Comparison of ENCODE assay signal across 13 cellular contexts in the genomic region with DNA sequence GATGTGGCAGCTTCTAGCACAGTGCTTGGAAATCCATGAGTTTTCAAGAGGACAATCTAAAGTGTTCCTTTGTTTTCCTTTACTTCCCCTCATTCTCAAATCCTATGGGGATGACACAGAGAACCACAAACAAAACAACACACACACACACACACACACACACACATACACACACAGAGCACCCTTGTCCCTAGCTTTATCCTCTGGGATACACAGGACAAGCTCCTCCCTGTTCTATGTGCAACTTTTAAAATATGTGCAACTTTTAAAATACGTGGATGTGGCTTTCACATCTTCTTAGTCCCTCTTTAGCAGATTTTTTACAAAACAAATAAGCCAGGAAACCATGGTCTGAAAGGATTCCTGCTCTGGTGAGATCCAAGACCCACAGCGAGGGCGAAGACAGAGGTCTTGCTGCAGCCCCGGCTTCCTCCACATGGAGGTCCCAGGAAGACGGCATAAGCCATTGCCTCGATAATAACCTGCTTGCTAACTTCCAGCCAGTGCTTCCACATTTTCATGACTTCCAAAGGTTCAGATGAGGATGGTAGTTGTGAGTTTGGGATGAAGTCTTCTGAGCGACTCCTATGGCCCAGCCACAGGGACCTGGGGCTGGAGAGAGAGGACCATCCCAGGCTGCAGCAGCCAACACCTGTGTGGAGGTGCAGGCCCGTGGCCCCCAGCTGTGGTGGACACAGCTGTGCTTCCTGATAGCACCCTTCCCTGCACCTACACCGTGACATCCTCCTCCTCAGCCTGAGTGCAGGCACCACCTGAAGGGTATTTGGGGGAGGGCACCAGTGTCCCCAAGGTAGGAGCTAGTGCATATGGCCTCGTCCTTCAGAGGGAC.
DNase-seq lines count a peak whose midpoint lies in the region; ATAC-seq, FAIRE-seq and TF ChIP-seq lines count a peak whose summit lies in the region.
"Had no signal": no experiment of that assay in that cellular context is flagged by ENCODE, and none has a peak within 500 bp of the region (broad histone marks: within the 10 kb centered on the region; RNA-seq: fewer than 3 reads in every experiment).

No MANE protein-coding gene starts in this region.

- TF ChIP-seq POLR2A in GM12878 (IDR thresholded peaks at IDR 0.05; ENCODE audit: low read depth, low read length) (no peak), right lobe of liver (IDR thresholded peaks at IDR 0.05) (no peak)

- no TSS peak for BruUV-seq in GM12878 (replicated peaks; lab: Mats Ljungman, UMichigan)

- 55% methylated on average over 10 of the region's 10 CpGs for WGBS in GM12878 (ENCODE audit: insufficient coverage, insufficient replicate concordance, low lambda C conversion rate, missing lambda C conversion rate)
- WGBS in right lobe of liver (ENCODE audit: insufficient coverage, low coverage, low lambda C conversion rate, missing lambda C conversion rate), result 68% methylated on average over 2 of the region's 10 CpGs

- no peaks in the 10 kb centered on the region for H3K79me2 ChIP-seq in GM12878 (ENCODE audit: control insufficient read depth, insufficient read depth, low read length)

- no peak overlapping the region; the same call in 1 of the 2 replicates for H3K4me2 ChIP-seq in GM12878 (ENCODE audit: control insufficient read depth, insufficient read depth)

- RAD21 ChIA-PET in GM12878 (lab: Charles Lee; ENCODE audit: unreplicated experiment), result interaction anchor here (0.8 to 3.1 kb wide), 6 partner anchors 10 to 84 kb away, joined by 3 to 12 read pairs (median 8); no protein-coding TSS in a partner anchor

- no peak for FAIRE-seq in GM12878 (lab: Jason Lieb, UNC)

- H3K27ac ChIP-seq in GM12878 (ENCODE audit: control insufficient read depth, insufficient read depth) (peak overlapping the region; percentile 68; the same call in 1 of the 2 replicates), right lobe of liver (no peak overlapping the region), tibial artery (peak overlapping the region; percentile 90 to 91)

- no peaks in the 10 kb centered on the region for H3K27me3 ChIP-seq in GM12878 (replicated peaks in 1 of 2; ENCODE audit: control insufficient read depth in 2 of 2, insufficient read depth in 2 of 2, low read length in 1 of 2)
- no peaks in the 10 kb centered on the region for H3K27me3 ChIP-seq in right lobe of liver
- H3K27me3 ChIP-seq in tibial artery, result no peaks in the 10 kb centered on the region
- H3K27me3 ChIP-seq: testis had no signal

- H3K36me3 ChIP-seq in GM12878 (ENCODE audit: control insufficient read depth in 2 of 2, insufficient read depth in 2 of 2, low read length in 1 of 2), result no peaks in the 10 kb centered on the region
- H3K36me3 ChIP-seq in right lobe of liver, result no peaks in the 10 kb centered on the region
- H3K36me3 ChIP-seq in tibial artery, result no peaks in the 10 kb centered on the region

- H3K27me3 Mint-ChIP-seq in activated T-cell treated with anti-CD3 and anti-CD28 coated beads, Interleukin-2, amount 50 U/mL, for 24 hours, result peaks cover 15% of the 10 kb centered on the region
- no peaks in the 10 kb centered on the region for H3K27me3 Mint-ChIP-seq in WTC11 (ENCODE audit: low read depth)

- H3K9me3 ChIP-seq in GM12878 (replicated peaks; ENCODE audit: control insufficient read depth, insufficient read depth, low read length) (no peaks in the 10 kb centered on the region), right lobe of liver (no peaks in the 10 kb centered on the region), tibial artery (no peaks in the 10 kb centered on the region)
- H3K9me3 ChIP-seq: Caco-2, testis had no signal

- in situ Hi-C loops in GM12878 (cut with MboI), result no loop called here

- no peak for TF ChIP-seq EP300 in GM12878 (IDR thresholded peaks at IDR 0.05; ENCODE audit: borderline replicate concordance in 1 of 2, control insufficient read depth in 1 of 2, low read depth in 2 of 2, low read length in 2 of 2)

- ATAC-seq in GM12878, result no peak
- ATAC-seq in right lobe of liver, result no peak
- no peak for ATAC-seq in WTC11
- no peak for ATAC-seq in HG03460 (IDR thresholded peaks at IDR 0.05; ENCODE audit: unreplicated experiment)

- intact Hi-C loops in GM12878 (cut with micrococcal nuclease; ENCODE audit: unreplicated experiment), result no loop called here
- intact Hi-C loops in right lobe of liver (cut with DNase I), result no loop called here
- intact Hi-C loops in tibial artery (cut with DNase I; ENCODE audit: low total_unique reads), result loop anchor here (10.0 kb wide), 1 partner anchor 206 kb away; the partner anchor contains the start of gene NXT1

- H3K36me3 Mint-ChIP-seq in activated T-cell treated with anti-CD3 and anti-CD28 coated beads, Interleukin-2, amount 50 U/mL, for 24 hours (ENCODE audit: low read depth), result no peaks in the 10 kb centered on the region
- H3K36me3 Mint-ChIP-seq in WTC11, result no peaks in the 10 kb centered on the region

- TF ChIP-seq CTCF in GM12878 (IDR thresholded peaks at IDR 0.05 in 2 of 3, conservative IDR thresholded peaks at IDR 0.05 in 1 of 3; ENCODE audit: control insufficient read depth in 2 of 3, extremely low read depth in 1 of 3, insufficient read depth in 1 of 3, low read depth in 3 of 3, low read length in 3 of 3), result no peak
- no peak for TF ChIP-seq CTCF in right lobe of liver (IDR thresholded peaks at IDR 0.05)
- TF ChIP-seq CTCF in tibial artery (IDR thresholded peaks at IDR 0.05), result no peak
- TF ChIP-seq CTCF in WTC11 (IDR thresholded peaks at IDR 0.05), result no peak

- TF ChIP-seq RAD21 in GM12878 (IDR thresholded peaks at IDR 0.05; ENCODE audit: insufficient read depth, low read depth, low read length), result no peak

- H3K9ac ChIP-seq in GM12878 (ENCODE audit: control insufficient read depth, insufficient read depth, low read length), result no peak overlapping the region

- H3K4me1 ChIP-seq in GM12878 (ENCODE audit: control insufficient read depth, insufficient read depth, low read length) (peaks cover 29% of the 10 kb centered on the region), right lobe of liver (no peaks in the 10 kb centered on the region), tibial artery (peaks cover 0 to 98% (median 65%) of the 10 kb centered on the region in 4 donors)

- H3K4me3 ChIP-seq in GM12878 (no peak overlapping the region), right lobe of liver (no peak overlapping the region), tibial artery (no peak overlapping the region)
- H3K4me3 ChIP-seq: testis had no signal

- H3K4me3 Mint-ChIP-seq in activated T-cell treated with anti-CD3 and anti-CD28 coated beads, Interleukin-2, amount 50 U/mL, for 24 hours, result no peak overlapping the region
- no peak overlapping the region for H3K4me3 Mint-ChIP-seq in WTC11
- H3K4me3 Mint-ChIP-seq: activated CD4-positive, alpha-beta T cell treated with anti-CD3 and anti-CD28 coated beads, Interleukin-2, amount 10 ng/mL, durations not matched to agents 7 days and 5 days had no signal

- no peaks in the 10 kb centered on the region for H4K20me1 ChIP-seq in GM12878 (ENCODE audit: control insufficient read depth, insufficient read depth)

- SMC1A ChIA-PET in GM12878 (lab: Charles Lee; ENCODE audit: uncharacterized antibody, unreplicated experiment), result interaction anchor here (0.7 to 7.1 kb wide), 11 partner anchors 11 to 89 kb away, joined by 3 to 58 read pairs (median 4); partner anchors contain the start of gene CD93

- peaks cover 21% of the 10 kb centered on the region for H3K4me1 Mint-ChIP-seq in activated T-cell treated with anti-CD3 and anti-CD28 coated beads, Interleukin-2, amount 50 U/mL, for 24 hours (ENCODE audit: low read depth)
- H3K4me1 Mint-ChIP-seq in WTC11, result peaks cover 6% of the 10 kb centered on the region

- H2AFZ ChIP-seq in GM12878 (ENCODE audit: control insufficient read depth, low read depth, low read length), result no peak overlapping the region

- CTCF ChIA-PET in GM12878 (lab: Yijun Ruan, JAX), result interaction anchor here (1.0 to 1.7 kb wide), 3 partner anchors 9 to 69 kb away, joined by 3 to 4 read pairs (median 3); no protein-coding TSS in a partner anchor
- CTCF ChIA-PET in WTC11 (lab: Charles Lee), result interaction anchor here (1.1 to 2.7 kb wide), 2 partner anchors 96 to 192 kb away, joined by 4 to 6 read pairs; no protein-coding TSS in a partner anchor

- no peak for DNase-seq in activated T-cell treated with anti-CD3 and anti-CD28 coated beads, Interleukin-2, amount 50 U/mL, for 24 hours
- DNase-seq in activated T-cell treated with anti-CD3 and anti-CD28 coated beads for 4 hours, result no peak
- no peak for DNase-seq in GM12878 (ENCODE audit: low read depth, low spot score)
- peak in 2 of 3 donors; percentile 32 to 33 for DNase-seq in right lobe of liver
- DNase-seq in tibial artery, result peak; percentile 14 to 54
- no peak for DNase-seq in WTC11 (ENCODE audit: low spot score)
- no peak for DNase-seq in iPS-NIHi11 (ENCODE audit: low spot score)
- DNase-seq: activated CD4-positive, alpha-beta T cell treated with anti-CD3 and anti-CD28 coated beads, Interleukin-2, amount 10 ng/mL, durations not matched to agents 7 days and 5 days; activated gamma-delta T cell treated with Interleukin-2 at 50 U/mL for 16 hours; Caco-2; NCI-H1417 treated with DMSO at 0.1 percent for 48 hours; testis had no signal

- peak overlapping the region; percentile 87 for H3K27ac Mint-ChIP-seq in activated T-cell treated with anti-CD3 and anti-CD28 coated beads, Interleukin-2, amount 50 U/mL, for 24 hours
- H3K27ac Mint-ChIP-seq in WTC11, result no peak overlapping the region

- POLR2A ChIA-PET in GM12878 (lab: Charles Lee) (interaction anchor here (0.6 to 2.1 kb wide), 3 partner anchors 12 to 23 kb away, joined by 3 to 6 read pairs (median 5); no protein-coding TSS in a partner anchor), WTC11 (lab: Charles Lee) (no interaction called here)

- H3K9me3 Mint-ChIP-seq in activated T-cell treated with anti-CD3 and anti-CD28 coated beads, Interleukin-2, amount 50 U/mL, for 24 hours, result no peaks in the 10 kb centered on the region
- peaks cover 13% of the 10 kb centered on the region for H3K9me3 Mint-ChIP-seq in WTC11
- H3K9me3 Mint-ChIP-seq: activated CD4-positive, alpha-beta T cell treated with anti-CD3 and anti-CD28 coated beads, Interleukin-2, amount 10 ng/mL, durations not matched to agents 7 days and 5 days had no signal

TF ChIP-seq in GM12878, 131 proteins besides CTCF, POLR2A, EP300 and RAD21:
- TF ChIP-seq TCF12 (IDR thresholded peaks at IDR 0.05; ENCODE audit: low read depth, low read length) (0 out of 2 replicates have a peak, but pooled peaks have one; percentile 32), EED (IDR thresholded peaks at IDR 0.05; ENCODE audit: low read depth) (no peak)
TF ChIP-seq in GM12878: peak in this region for 1.

Comparison
In these comparisons a context has a peak if more than half of its experiments do, and no peak if none do; other contexts are left out.
1. DNase-seq: peak in right lobe of liver (2 of 3) and tibial artery (2 of 2); none in activated T-cell treated with anti-CD3 and anti-CD28 coated beads, Interleukin-2, amount 50 U/mL, for 24 hours (single experiment), activated T-cell treated with anti-CD3 and anti-CD28 coated beads for 4 hours (single experiment), GM12878 (single experiment), WTC11 (single experiment) and iPS-NIHi11 (single experiment).
2. H3K27ac ChIP-seq: peak in GM12878 (single experiment) and tibial artery (2 of 2); none in right lobe of liver (0 of 3).